8 cellular contexts compared by ENCODE assay signal in the genomic region with DNA sequence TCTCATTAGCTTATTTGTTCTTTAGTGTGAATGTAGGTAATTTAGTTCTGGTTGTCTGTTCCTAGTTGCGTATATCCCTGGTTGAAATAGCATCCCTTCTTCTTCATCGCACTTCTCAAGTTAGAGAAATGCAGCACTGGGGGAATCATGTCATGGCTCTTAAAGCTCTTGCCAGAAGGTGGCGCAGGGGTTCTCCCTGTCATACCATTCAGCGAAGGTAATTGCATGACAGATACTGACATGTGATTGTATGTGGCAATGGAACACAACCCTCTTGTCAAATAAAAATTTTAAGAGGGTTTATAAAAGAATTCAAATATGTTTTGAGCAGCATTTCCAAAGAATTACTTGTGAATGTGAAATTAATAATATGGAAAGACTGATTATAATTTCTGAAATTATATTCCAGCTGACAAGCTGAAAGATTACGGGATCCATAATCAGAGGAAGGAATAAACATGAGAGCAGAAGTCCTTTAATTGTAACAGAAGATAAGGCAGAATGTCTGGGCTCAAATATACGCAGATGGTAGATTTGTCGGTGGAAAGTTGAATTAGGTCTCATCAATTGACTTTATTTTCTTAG.
DNase-seq lines count a peak whose midpoint lies in the region; ATAC-seq, FAIRE-seq and TF ChIP-seq lines count a peak whose summit lies in the region.

No MANE protein-coding gene starts in this region.

- H3K27ac ChIP-seq in left ventricle myocardium inferior (replicated peaks) (no peak overlapping the region), sigmoid colon (no peak overlapping the region)

- peak; percentile 90 for ATAC-seq in GM21526 (IDR thresholded peaks at IDR 0.05; ENCODE audit: low FRiP score, unreplicated experiment)

- no peaks in the 10 kb centered on the region for H3K9me3 ChIP-seq in left ventricle myocardium inferior (replicated peaks)
- no peaks in the 10 kb centered on the region for H3K9me3 ChIP-seq in sigmoid colon

- TF ChIP-seq POLR2A in sigmoid colon (IDR thresholded peaks at IDR 0.05), result no peak

- no peaks in the 10 kb centered on the region for H3K27me3 ChIP-seq in left ventricle myocardium inferior (ENCODE audit: low read depth)
- H3K27me3 ChIP-seq in sigmoid colon, result no peaks in the 10 kb centered on the region

- DNase-seq in HS-27A (ENCODE audit: low read depth) (peak; percentile 23), NOMO-1 treated with DMSO at 0.1 percent for 48 hours (lab: John Stamatoyannopoulos, UW; ENCODE audit: unreplicated experiment) (peak; percentile 11), left ventricle myocardium inferior (peak; percentile 16), sigmoid colon (no peak)
- DNase-seq in activated naive CD4-positive, alpha-beta T cell treated with anti-CD3 and anti-CD28 coated beads, Interleukin-2, amount 10 ng/mL, durations not matched to agents 7 days and 5 days, result peak; percentile 51
- no peak for DNase-seq in activated CD4-positive, CD25-positive, alpha-beta regulatory T cell treated with anti-CD3 and anti-CD28 coated beads, Interleukin-2, amount 50 U/mL, for 72 hours

- FAIRE-seq in G401.6 (lab: Jason Lieb, UNC), result peak; percentile 56

- no peaks in the 10 kb centered on the region for H3K4me1 ChIP-seq in left ventricle myocardium inferior
- H3K4me1 ChIP-seq in sigmoid colon, result no peaks in the 10 kb centered on the region

- H3K36me3 Mint-ChIP-seq in activated naive CD4-positive, alpha-beta T cell treated with anti-CD3 and anti-CD28 coated beads, Interleukin-2, amount 10 ng/mL, durations not matched to agents 7 days and 5 days, result no peaks in the 10 kb centered on the region

- H3K36me3 ChIP-seq in left ventricle myocardium inferior, result no peaks in the 10 kb centered on the region
- no peaks in the 10 kb centered on the region for H3K36me3 ChIP-seq in sigmoid colon

- 36 to 47% methylated on average over 7 of the region's 7 CpGs for WGBS in sigmoid colon, 2 donors

- no peaks in the 10 kb centered on the region for H3K27me3 Mint-ChIP-seq in activated naive CD4-positive, alpha-beta T cell treated with anti-CD3 and anti-CD28 coated beads, Interleukin-2, amount 10 ng/mL, durations not matched to agents 7 days and 5 days

- H3K27ac Mint-ChIP-seq in activated naive CD4-positive, alpha-beta T cell treated with anti-CD3 and anti-CD28 coated beads, Interleukin-2, amount 10 ng/mL, durations not matched to agents 7 days and 5 days, result no peak overlapping the region

- TF ChIP-seq EP300 in sigmoid colon (IDR thresholded peaks at IDR 0.05), result no peak

- no peaks in the 10 kb centered on the region for H3K4me1 Mint-ChIP-seq in activated naive CD4-positive, alpha-beta T cell treated with anti-CD3 and anti-CD28 coated beads, Interleukin-2, amount 10 ng/mL, durations not matched to agents 7 days and 5 days

- intact Hi-C loops in left ventricle myocardium inferior (cut with micrococcal nuclease), result no loop called here
- intact Hi-C loops in sigmoid colon (cut with DNase I), result loop anchor here (2.0 kb wide), 1 partner anchor 92 kb away; no protein-coding TSS in a partner anchor

- no peaks in the 10 kb centered on the region for H3K9me3 Mint-ChIP-seq in activated naive CD4-positive, alpha-beta T cell treated with anti-CD3 and anti-CD28 coated beads, Interleukin-2, amount 10 ng/mL, durations not matched to agents 7 days and 5 days

- H3K4me3 Mint-ChIP-seq in activated naive CD4-positive, alpha-beta T cell treated with anti-CD3 and anti-CD28 coated beads, Interleukin-2, amount 10 ng/mL, durations not matched to agents 7 days and 5 days, result no peak overlapping the region

- H3K4me3 ChIP-seq in left ventricle myocardium inferior, result no peak overlapping the region
- no peak overlapping the region for H3K4me3 ChIP-seq in sigmoid colon

- CTCF ChIA-PET in activated naive CD4-positive, alpha-beta T cell treated with anti-CD3 and anti-CD28 coated beads, Interleukin-2, amount 10 ng/mL, durations not matched to agents 7 days and 5 days (lab: Charles Lee), result interaction anchor here (0.6 to 1.2 kb wide), 5 partner anchors 20 to 98 kb away, joined by 3 to 12 read pairs (median 3); no protein-coding TSS in a partner anchor

- TF ChIP-seq CTCF in left ventricle myocardium inferior (IDR thresholded peaks at IDR 0.05; ENCODE audit: borderline replicate concordance) (peak; percentile 67), sigmoid colon (IDR thresholded peaks at IDR 0.05) (peak in 3 of 4 experiments; percentile 5 to 36 (median 20))

Comparison
In these comparisons a context has a peak if more than half of its experiments do, and no peak if none do; other contexts are left out.
1. DNase-seq: peak in HS-27A (single experiment), NOMO-1 treated with DMSO at 0.1 percent for 48 hours (single experiment), activated naive CD4-positive, alpha-beta T cell treated with anti-CD3 and anti-CD28 coated beads, Interleukin-2, amount 10 ng/mL, durations not matched to agents 7 days and 5 days (single experiment) and left ventricle myocardium inferior (single experiment); none in sigmoid colon (single experiment) and activated CD4-positive, CD25-positive, alpha-beta regulatory T cell treated with anti-CD3 and anti-CD28 coated beads, Interleukin-2, amount 50 U/mL, for 72 hours (single experiment).